17 cellular contexts compared by ENCODE assay signal in genomic region chr1:11675362-11675761, GRCh38. TPM values are rescaled to one million over a fixed set of nuclear protein-coding genes. Genes with fewer than 3 reads are reported as not detected.
DNase-seq lines count a peak whose midpoint lies in the region; ATAC-seq and TF ChIP-seq lines count a peak whose summit lies in the region.
"Had no signal": no experiment of that assay in that cellular context is flagged by ENCODE, and none has a peak within 500 bp of the region (broad histone marks: within the 10 kb centered on the region; RNA-seq: fewer than 3 reads in every experiment).

No MANE protein-coding gene starts in this region.

- no peaks in the 10 kb centered on the region for H3K9me3 Mint-ChIP-seq in activated CD4-positive, alpha-beta T cell treated with anti-CD3 and anti-CD28 coated beads, Interleukin-2, amount 10 ng/mL, durations not matched to agents 7 days and 5 days
- H3K9me3 Mint-ChIP-seq: CD4-positive, alpha-beta T cell; H9 had no signal

- POLR2A ChIA-PET in activated CD4-positive, alpha-beta T cell treated with anti-CD3 and anti-CD28 coated beads, Interleukin-2, amount 10 ng/mL, durations not matched to agents 7 days and 5 days (lab: Charles Lee): no interaction called here

- H3K9me3 ChIP-seq in osteoblast (ENCODE audit: low read depth, low read length): no peaks in the 10 kb centered on the region
- H3K9me3 ChIP-seq: A549, Caco-2 had no signal

- H3K4me2 ChIP-seq in osteoblast (ENCODE audit: insufficient read depth, low read length): no peak overlapping the region
- H3K4me2 ChIP-seq: A549, KMS-11 had no signal

- ATAC-seq in GM21717 (IDR thresholded peaks at IDR 0.05; ENCODE audit: unreplicated experiment) (no peak), HG02840 (IDR thresholded peaks at IDR 0.05; ENCODE audit: low FRiP score, unreplicated experiment) (no peak)

- no peak overlapping the region for H3K4me3 Mint-ChIP-seq in activated CD4-positive, alpha-beta T cell treated with anti-CD3 and anti-CD28 coated beads, Interleukin-2, amount 10 ng/mL, durations not matched to agents 7 days and 5 days
- H3K4me3 Mint-ChIP-seq: CD4-positive, alpha-beta T cell; H9 had no signal

- no peak overlapping the region for H3K27ac ChIP-seq in VCaP
- no peak overlapping the region for H3K27ac ChIP-seq in osteoblast (ENCODE audit: low read depth, low read length)
- H3K27ac ChIP-seq: 22Rv1, A549, C4-2B, KMS-11 had no signal

- peaks cover 20% of the 10 kb centered on the region for H3K36me3 ChIP-seq in osteoblast (ENCODE audit: insufficient read depth, low read length)

- H3K4me1 Mint-ChIP-seq in activated CD4-positive, alpha-beta T cell treated with anti-CD3 and anti-CD28 coated beads, Interleukin-2, amount 10 ng/mL, durations not matched to agents 7 days and 5 days: peaks cover 12% of the 10 kb centered on the region

- H2AFZ ChIP-seq in osteoblast (ENCODE audit: low read length): no peak overlapping the region

- H3K4me3 ChIP-seq in osteoblast (ENCODE audit: insufficient read depth, low read length): no peak overlapping the region
- H3K4me3 ChIP-seq: A549 had no signal

- H3K79me2 ChIP-seq in osteoblast (ENCODE audit: insufficient read depth, low read length): no peaks in the 10 kb centered on the region

- no peaks in the 10 kb centered on the region for H3K27me3 ChIP-seq in osteoblast (ENCODE audit: insufficient read depth, low read length)

- H3K4me1 ChIP-seq in osteoblast (ENCODE audit: insufficient read depth, low read length): no peaks in the 10 kb centered on the region
- H3K4me1 ChIP-seq: A549 had no signal

- no peaks in the 10 kb centered on the region for H3K27me3 Mint-ChIP-seq in activated CD4-positive, alpha-beta T cell treated with anti-CD3 and anti-CD28 coated beads, Interleukin-2, amount 10 ng/mL, durations not matched to agents 7 days and 5 days
- H3K27me3 Mint-ChIP-seq: CD4-positive, alpha-beta T cell had no signal

- peak overlapping the region; percentile 25 for H3K27ac Mint-ChIP-seq in activated CD4-positive, alpha-beta T cell treated with anti-CD3 and anti-CD28 coated beads, Interleukin-2, amount 10 ng/mL, durations not matched to agents 7 days and 5 days
- H3K27ac Mint-ChIP-seq: CD4-positive, alpha-beta T cell; H9 had no signal

- no peak for DNase-seq in activated CD4-positive, alpha-beta T cell treated with anti-CD3 and anti-CD28 coated beads, Interleukin-2, amount 10 ng/mL, durations not matched to agents 7 days and 5 days
- no peak for DNase-seq in activated CD4-positive, alpha-beta T cell treated with anti-CD3 and anti-CD28 coated beads, Interleukin-2, amount 50 U/mL, for 48 hours
- peak; percentile 55 for DNase-seq in osteoblast (ENCODE audit: insufficient read length, low spot score, missing footprints)
- no peak for DNase-seq in activated naive CD4-positive, alpha-beta T cell treated with anti-CD3 and anti-CD28 coated beads, Interleukin-2, amount 50 U/mL, for 16 hours
- DNase-seq: AML-193; Caco-2; CD4-positive, alpha-beta T cell; GOT3; H9 had no signal

- H4K20me1 ChIP-seq in osteoblast (ENCODE audit: insufficient read depth, low read length): peaks cover 4% of the 10 kb centered on the region

- CTCF ChIA-PET in activated CD4-positive, alpha-beta T cell treated with anti-CD3 and anti-CD28 coated beads, Interleukin-2, amount 10 ng/mL, durations not matched to agents 7 days and 5 days (lab: Charles Lee): interaction anchor here (0.6 to 6.7 kb wide), 2 partner anchors 11 to 573 kb away, joined by 4 to 49 read pairs; partner anchors contain the start of gene FBXO6

- H3K36me3 Mint-ChIP-seq in activated CD4-positive, alpha-beta T cell treated with anti-CD3 and anti-CD28 coated beads, Interleukin-2, amount 10 ng/mL, durations not matched to agents 7 days and 5 days (ENCODE audit: low read depth): peaks cover 18% of the 10 kb centered on the region

- TF ChIP-seq CTCF in VCaP (conservative IDR thresholded peaks at IDR 0.05) (0 out of 2 replicates have a peak, but pooled peaks have one; percentile 7), osteoblast (IDR thresholded peaks at IDR 0.05; ENCODE audit: extremely low read depth, low read depth, low read length) (no peak)

RNA-seq across cellular contexts. Expression of gene MAD2L2, which starts 5.6 kb away (rescaled TPM):
- 10 to 100 TPM; 68.7 to 73.3 TPM for total RNA-seq in activated CD4-positive, alpha-beta T cell treated with anti-CD3 and anti-CD28 coated beads, Interleukin-2, amount 10 ng/mL, durations not matched to agents 7 days and 5 days
- 20.6 and 22.7 TPM in 2 replicates for total RNA-seq in osteoblast

RNA-seq across cellular contexts. Expression of gene FBXO6, which starts 11.4 kb away (rescaled TPM):
- 10 to 100 TPM; 28.1 to 29.6 TPM for total RNA-seq in activated CD4-positive, alpha-beta T cell treated with anti-CD3 and anti-CD28 coated beads, Interleukin-2, amount 10 ng/mL, durations not matched to agents 7 days and 5 days
- total RNA-seq in osteoblast: 8.7 and 8.8 TPM in 2 replicates
- total RNA-seq: HT-29 had no signal

RNA-seq across cellular contexts. Expression of gene DRAXIN, which starts 16.1 kb away (rescaled TPM):
- total RNA-seq in activated CD4-positive, alpha-beta T cell treated with anti-CD3 and anti-CD28 coated beads, Interleukin-2, amount 10 ng/mL, durations not matched to agents 7 days and 5 days: under 1 TPM; 0.54 to 0.62 TPM
- total RNA-seq in osteoblast: under 0.01 TPM in 2 replicates
- total RNA-seq: HT-29 had no signal

RNA-seq across cellular contexts. Expression of gene FBXO44, which starts 20.7 kb away (rescaled TPM):
- total RNA-seq in activated CD4-positive, alpha-beta T cell treated with anti-CD3 and anti-CD28 coated beads, Interleukin-2, amount 10 ng/mL, durations not matched to agents 7 days and 5 days: 10 to 100 TPM; 32.6 to 37.8 TPM
- total RNA-seq in osteoblast: 14.4 and 16.3 TPM in 2 replicates

RNA-seq across cellular contexts. Expression of gene FBXO2, which starts 21.1 kb away (rescaled TPM):
- total RNA-seq in activated CD4-positive, alpha-beta T cell treated with anti-CD3 and anti-CD28 coated beads, Interleukin-2, amount 10 ng/mL, durations not matched to agents 7 days and 5 days: 1 to 10 TPM; 1.8 to 2.1 TPM
- 0.29 and 0.36 TPM in 2 replicates for total RNA-seq in osteoblast
- total RNA-seq: HT-29 had no signal
